18 cellular contexts compared by ENCODE assay signal in genomic region chr2:27324720-27325119, GRCh38. TPM values are rescaled to one million over a fixed set of nuclear protein-coding genes. Genes with fewer than 3 reads are reported as not detected.
A peak's percentile ranks its signal among the peaks of the same experiment; 100 is the strongest.
DNase-seq lines count a peak whose midpoint lies in the region; ATAC-seq and TF ChIP-seq lines count a peak whose summit lies in the region.
"Had no signal": no experiment of that assay in that cellular context is flagged by ENCODE, and none has a peak within 500 bp of the region (broad histone marks: within the 10 kb centered on the region; RNA-seq: fewer than 3 reads in every experiment).

No MANE protein-coding gene starts in this region.

- peak overlapping the region in 2 of 3 donors; percentile 88 to 99 for H3K27ac Mint-ChIP-seq in CD4-positive, CD25-positive, alpha-beta regulatory T cell
- H3K27ac Mint-ChIP-seq in Calu3 (ENCODE audit: unreplicated experiment) (peak overlapping the region; percentile 96), T-cell (peak overlapping the region; percentile 4 to 11), immature natural killer cell (peak overlapping the region in 5 of 6 donors; percentile 29 to 98 (median 57))

- DNase-seq in CD4-positive, CD25-positive, alpha-beta regulatory T cell = no peak
- DNase-seq in Calu3 (no peak), T-cell (no peak), immature natural killer cell (no peak), hypothalamus (lab: John Stamatoyannopoulos, UW) (no peak)
- DNase-seq: activated CD8-positive, alpha-beta memory T cell treated with anti-CD3 and anti-CD28 coated beads, Interleukin-2, amount 50 U/mL, for 48 hours; aorta; GDM1; KG1; left ventricle myocardium superior; NCI-H1930; NCI-H774; stimulated activated naive CD8-positive, alpha-beta T cell treated with anti-CD3 and anti-CD28 coated beads, Interleukin-15, Interleukin-2, amounts not matched to agents 100 U/mL and 50 U/mL, for 24 hours had no signal

- H3K36me3 Mint-ChIP-seq in CD4-positive, CD25-positive, alpha-beta regulatory T cell = peaks cover 31% of the 10 kb centered on the region
- peaks cover 62% of the 10 kb centered on the region for H3K36me3 Mint-ChIP-seq in Calu3 (ENCODE audit: insufficient read depth, unreplicated experiment)
- peaks cover 35% of the 10 kb centered on the region for H3K36me3 Mint-ChIP-seq in T-cell
- peaks cover 10 to 26% (median 18%) of the 10 kb centered on the region in 3 donors for H3K36me3 Mint-ChIP-seq in immature natural killer cell

- peak overlapping the region; percentile 61 to 81 (median 66) for H3K4me3 Mint-ChIP-seq in CD4-positive, CD25-positive, alpha-beta regulatory T cell
- no peak overlapping the region for H3K4me3 Mint-ChIP-seq in Calu3 (ENCODE audit: low read depth, unreplicated experiment)
- peak overlapping the region; percentile 6 to 98 (median 57) for H3K4me3 Mint-ChIP-seq in T-cell
- H3K4me3 Mint-ChIP-seq in immature natural killer cell = peak overlapping the region; percentile 3 to 96 (median 40)

- H3K4me3 ChIP-seq in CD4-positive, CD25-positive, alpha-beta regulatory T cell (ENCODE audit: low read depth, low read length) = no peak overlapping the region
- H3K4me3 ChIP-seq: hepatocyte had no signal

- CTCF ChIA-PET in Calu3 (lab: Charles Lee) (no interaction called here), T-cell (lab: Charles Lee) (no interaction called here)

- H3K27me3 ChIP-seq in CD4-positive, CD25-positive, alpha-beta regulatory T cell (ENCODE audit: control insufficient read depth, insufficient read depth, low read length) = no peaks in the 10 kb centered on the region
- H3K27me3 ChIP-seq: hepatocyte, neutrophil had no signal

- no TSS peak for BruUV-seq in Calu3 (replicated peaks; lab: Mats Ljungman, UMichigan)

- no peak for TF ChIP-seq CTCF in Calu3 (IDR thresholded peaks at IDR 0.05; ENCODE audit: unreplicated experiment)

- intact Hi-C loops in Calu3 (cut with micrococcal nuclease; ENCODE audit: unreplicated experiment) = loop anchor here (5.0 kb wide), 1 partner anchor 33 kb away; the partner anchor contains the start of gene GTF3C2

- H3K27me3 Mint-ChIP-seq in CD4-positive, CD25-positive, alpha-beta regulatory T cell = no peaks in the 10 kb centered on the region
- H3K27me3 Mint-ChIP-seq in Calu3 (ENCODE audit: unreplicated experiment) = no peaks in the 10 kb centered on the region
- no peaks in the 10 kb centered on the region for H3K27me3 Mint-ChIP-seq in T-cell
- peaks cover 2 to 4% (median 2%) of the 10 kb centered on the region in 3 donors for H3K27me3 Mint-ChIP-seq in immature natural killer cell (ENCODE audit: low read depth in 3 of 3)

- H3K9me3 ChIP-seq in CD4-positive, CD25-positive, alpha-beta regulatory T cell (ENCODE audit: control insufficient read depth in 2 of 2, low read length in 2 of 2) = no peaks in the 10 kb centered on the region
- H3K9me3 ChIP-seq: neutrophil had no signal

- peaks cover 32% of the 10 kb centered on the region for H3K36me3 ChIP-seq in CD4-positive, CD25-positive, alpha-beta regulatory T cell (ENCODE audit: control insufficient read depth, insufficient read depth, low read length)

- H3K27ac ChIP-seq in CD4-positive, CD25-positive, alpha-beta regulatory T cell (ENCODE audit: insufficient read depth, low read length, poor library complexity, severe bottlenecking) = no peak overlapping the region
- H3K27ac ChIP-seq: neutrophil had no signal

- H3K4me1 Mint-ChIP-seq in CD4-positive, CD25-positive, alpha-beta regulatory T cell = peaks cover 0 to 29% (median 19%) of the 10 kb centered on the region in 4 donors
- H3K4me1 Mint-ChIP-seq in Calu3 (ENCODE audit: low read depth, unreplicated experiment) (peaks cover 20% of the 10 kb centered on the region), T-cell (peaks cover 20 to 32% (median 20%) of the 10 kb centered on the region in 3 donors), immature natural killer cell (peaks cover 23 to 36% of the 10 kb centered on the region in 2 donors)

- POLR2A ChIA-PET in T-cell (lab: Charles Lee) = no interaction called here

- H3K4me1 ChIP-seq in CD4-positive, CD25-positive, alpha-beta regulatory T cell (ENCODE audit: control insufficient read depth, insufficient read depth, low read length, poor library complexity, severe bottlenecking) = peaks cover 24% of the 10 kb centered on the region

- ATAC-seq in CD4-positive, CD25-positive, alpha-beta regulatory T cell (ENCODE audit: low read depth in 2 of 2) = no peak
- ATAC-seq in T-cell (replicated peaks in 1 of 4) (no peak), HG02642 (IDR thresholded peaks at IDR 0.05; ENCODE audit: poor library complexity, unreplicated experiment) (no peak), HG03108 (IDR thresholded peaks at IDR 0.05; ENCODE audit: unreplicated experiment) (no peak)
- ATAC-seq: esophagus mucosa; left ventricle myocardium superior; stimulated activated naive CD8-positive, alpha-beta T cell treated with anti-CD3 and anti-CD28 coated beads, Interleukin-15, Interleukin-2, amounts not matched to agents 100 U/mL and 50 U/mL, for 24 hours had no signal

- H3K9me3 Mint-ChIP-seq in CD4-positive, CD25-positive, alpha-beta regulatory T cell = no peaks in the 10 kb centered on the region
- no peaks in the 10 kb centered on the region for H3K9me3 Mint-ChIP-seq in Calu3 (ENCODE audit: low read depth, unreplicated experiment)
- H3K9me3 Mint-ChIP-seq in T-cell = no peaks in the 10 kb centered on the region
- H3K9me3 Mint-ChIP-seq in immature natural killer cell = no peaks in the 10 kb centered on the region

RNA-seq across cellular contexts. Expression of gene MPV17, which starts 1.8 kb away (rescaled TPM):
- 56.7 TPM for total RNA-seq in CD4-positive, CD25-positive, alpha-beta regulatory T cell
- polyA plus RNA-seq in CD4-positive, CD25-positive, alpha-beta regulatory T cell = 100 to 1,000 TPM; 124 to 166 (median 133) TPM
- 77.4 and 84.5 TPM in 2 replicates for total RNA-seq in Calu3 (2022)
- total RNA-seq in T-cell = 10 to 100 TPM; 64.5 to 99.1 (median 93.6) TPM
- polyA plus RNA-seq in immature natural killer cell = 100 to 1,000 TPM; 101 to 276 (median 130) TPM

RNA-seq across cellular contexts. Expression of gene UCN, which starts 16.5 kb away (rescaled TPM):
- total RNA-seq in CD4-positive, CD25-positive, alpha-beta regulatory T cell = 2.2 TPM
- under 1 TPM in 3 of 4 donors, not detected in 1; 0.24 to 0.79 (median 0.32) TPM for polyA plus RNA-seq in CD4-positive, CD25-positive, alpha-beta regulatory T cell
- total RNA-seq in Calu3 (2022) (4.6 and 6.6 TPM in 2 replicates), T-cell (1 to 10 TPM; 1.8 to 7.8 (median 4.2) TPM)
- under 1 TPM in 1 of 3 donors, not detected in 2; 0.66 TPM for polyA plus RNA-seq in immature natural killer cell

RNA-seq across cellular contexts. Expression of gene GTF3C2, which starts 31.8 kb away (rescaled TPM):
- 52.8 TPM for total RNA-seq in CD4-positive, CD25-positive, alpha-beta regulatory T cell
- polyA plus RNA-seq in CD4-positive, CD25-positive, alpha-beta regulatory T cell = 10 to 100 TPM; 27.5 to 45.8 (median 35.3) TPM
- total RNA-seq in Calu3 (2022) (83.8 and 85.4 TPM in 2 replicates), T-cell (10 to 100 TPM; 69.8 to 89.9 (median 82.1) TPM)
- 10 to 100 TPM; 22.1 to 43.7 (median 34.7) TPM for polyA plus RNA-seq in immature natural killer cell

RNA-seq across cellular contexts. Expression of gene TRIM54, which starts 42.5 kb away (rescaled TPM):
- not detected for total RNA-seq in CD4-positive, CD25-positive, alpha-beta regulatory T cell
- under 1 TPM in 1 of 4 donors, not detected in 3; 0.10 TPM for polyA plus RNA-seq in CD4-positive, CD25-positive, alpha-beta regulatory T cell
- 0.99 and 2.3 TPM in 2 replicates for total RNA-seq in Calu3 (2022)
- total RNA-seq in T-cell = not detected
- polyA plus RNA-seq in immature natural killer cell = under 1 TPM; 0.12 to 0.49 (median 0.48) TPM
- total RNA-seq: hepatocyte had no signal
- polyA plus RNA-seq: hepatocyte had no signal

RNA-seq across cellular contexts. Expression of gene EIF2B4, which starts 45.4 kb away (rescaled TPM):
- 33.2 TPM for total RNA-seq in CD4-positive, CD25-positive, alpha-beta regulatory T cell
- polyA plus RNA-seq in CD4-positive, CD25-positive, alpha-beta regulatory T cell = 10 to 100 TPM; 27.3 to 38.8 (median 34.5) TPM
- total RNA-seq in Calu3 (2022) (42.0 and 43.7 TPM in 2 replicates), T-cell (10 to 100 TPM; 35.6 to 50.3 (median 40.5) TPM)
- 10 to 100 TPM; 21.3 to 33.1 (median 24.7) TPM for polyA plus RNA-seq in immature natural killer cell

Comparison
In these comparisons a context has a peak if more than half of its experiments do, and no peak if none do; other contexts are left out.
1. H3K27ac Mint-ChIP-seq: peak in every context shown above with its lines; median percentile 96 in Calu3; 94 in CD4-positive, CD25-positive, alpha-beta regulatory T cell; 57 in immature natural killer cell; 8 in T-cell.